In genomic region chr22:37896181-37896592, GRCh38 we compare ENCODE assay signal across 9 cellular contexts. TPM values are rescaled to one million over a fixed set of nuclear protein-coding genes. Genes with fewer than 3 reads are reported as not detected.
DNase-seq lines count a peak whose midpoint lies in the region; ATAC-seq and TF ChIP-seq lines count a peak whose summit lies in the region.
"Had no signal": no experiment of that assay in that cellular context is flagged by ENCODE, and none has a peak within 500 bp of the region (broad histone marks: within the 10 kb centered on the region; RNA-seq: fewer than 3 reads in every experiment).

No MANE protein-coding gene starts in this region.

- CTCF ChIA-PET in HEK293 (lab: Yijun Ruan, JAX) (interaction anchor here (0.6 to 5.0 kb wide), 10 partner anchors 9 to 356 kb away, joined by 3 to 26 read pairs (median 4); partner anchors contain the start of gene MICALL1), T-cell (lab: Charles Lee) (interaction anchor here in 1 of 2 donors (0.6 to 1.8 kb wide), 5 partner anchors 10 to 637 kb away, joined by 3 to 10 read pairs (median 3); partner anchors contain the start of gene MICALL1)

- H3K4me3 ChIP-seq in GM06990 (replicated peaks; ENCODE audit: low read depth, low read length) (no peak overlapping the region), HEK293 (ENCODE audit: low read depth, low read length) (no peak overlapping the region), endodermal cell (ENCODE audit: low read length) (no peak overlapping the region), gastrocnemius medialis (no peak overlapping the region), BE2C (ENCODE audit: low read depth, low read length) (no peak overlapping the region), tibial artery (no peak overlapping the region)

- H3K4me3 Mint-ChIP-seq in T-cell (peak overlapping the region; percentile 39 to 66 (median 46)), endodermal cell (no peak overlapping the region)

- TF ChIP-seq CTCF in GM06990 (IDR thresholded peaks at IDR 0.05; ENCODE audit: insufficient read depth, low read length, poor library complexity, severe bottlenecking) = no peak
- no peak for TF ChIP-seq CTCF in HEK293 (tag by site-specific recombination; IDR thresholded peaks at IDR 0.05)
- no peak for TF ChIP-seq CTCF in endodermal cell (conservative IDR thresholded peaks at IDR 0.05)
- no peak for TF ChIP-seq CTCF in gastrocnemius medialis (IDR thresholded peaks at IDR 0.05 in 4 of 5, conservative IDR thresholded peaks at IDR 0.05 in 1 of 5)
- no peak for TF ChIP-seq CTCF in BE2C (IDR thresholded peaks at IDR 0.05; ENCODE audit: low read depth, low read length)
- TF ChIP-seq CTCF in tibial artery (IDR thresholded peaks at IDR 0.05) = no peak

- H3K9me3 ChIP-seq in HEK293 (ENCODE audit: control insufficient read depth, insufficient read depth, low read depth, low read length) (no peaks in the 10 kb centered on the region), endodermal cell (ENCODE audit: control insufficient read depth, low read length) (no peaks in the 10 kb centered on the region), gastrocnemius medialis (no peaks in the 10 kb centered on the region), BE2C (no peaks in the 10 kb centered on the region), tibial artery (no peaks in the 10 kb centered on the region)

- POLR2A ChIA-PET in HEK293 (lab: Yijun Ruan, JAX) = interaction anchor here (2.3 kb wide), 1 partner anchor 9 kb away, joined by 19 read pairs; the partner anchor contains the start of gene MICALL1
- POLR2A ChIA-PET in T-cell (lab: Charles Lee) = no interaction called here

- DNase-seq in GM06990 (ENCODE audit: extremely low read depth, insufficient read length) (peak; percentile 41), T-cell (peak in 33 of 34 experiments; percentile 22 to 63 (median 35)), endodermal cell (peak; percentile 68), gastrocnemius medialis (no peak), BE2C (no peak), tibial artery (no peak), DMS 273 treated with DMSO at 0.1 percent for 48 hours (lab: John Stamatoyannopoulos, UW) (no peak)

- in situ Hi-C loops in gastrocnemius medialis (cut with MboI; ENCODE audit: low sequenced_read_pairs in 4 of 4) = no loop called here

- TF ChIP-seq POLR2A in gastrocnemius medialis (IDR thresholded peaks at IDR 0.05) = no peak

- H3K27ac ChIP-seq in HEK293 (ENCODE audit: extremely low read depth, low read depth, low read length) = peak overlapping the region; percentile 44
- H3K27ac ChIP-seq in endodermal cell (ENCODE audit: low read depth, low read length) = no peak overlapping the region
- H3K27ac ChIP-seq in gastrocnemius medialis = peak overlapping the region in 3 of 4 donors; percentile 35 to 61 (median 44)
- no peak overlapping the region for H3K27ac ChIP-seq in tibial artery

- H3K4me1 ChIP-seq in HEK293 (ENCODE audit: control insufficient read depth, insufficient read depth, low read length) (no peaks in the 10 kb centered on the region), endodermal cell (ENCODE audit: control insufficient read depth, insufficient read depth, low read length) (peaks cover 43% of the 10 kb centered on the region), gastrocnemius medialis (peaks cover 0 to 13% of the 10 kb centered on the region in 2 donors), BE2C (0 out of 2 replicates have a peak, but pooled peaks cover 3% of the 10 kb centered on the region), tibial artery (peaks cover 0 to 43% (median 36%) of the 10 kb centered on the region in 4 donors)

- H3K36me3 ChIP-seq in GM06990 (ENCODE audit: control insufficient read depth, insufficient read depth, low read length) (peaks cover 5% of the 10 kb centered on the region), HEK293 (ENCODE audit: control insufficient read depth in 2 of 2, insufficient read depth in 1 of 2, low read length in 2 of 2) (peaks cover 6 to 15% of the 10 kb centered on the region in 2 experiments; a peak in 2 of 3 replicates), endodermal cell (ENCODE audit: control insufficient read depth, insufficient read depth, low read length) (peaks cover 10% of the 10 kb centered on the region), gastrocnemius medialis (peaks cover 0 to 8% of the 10 kb centered on the region in 2 donors), BE2C (peaks cover 9% of the 10 kb centered on the region; the same call in 1 of the 2 replicates), tibial artery (no peaks in the 10 kb centered on the region)

- peak overlapping the region; percentile 18 for H3K9ac ChIP-seq in endodermal cell (ENCODE audit: extremely low read depth, low read length, poor library complexity, severe bottlenecking)

- WGBS in endodermal cell (ENCODE audit: insufficient coverage in 1 of 2, insufficient read length in 1 of 2), 2 experiments = 80% methylated on average over 1 to 5 of the region's 5 CpGs

- ATAC-seq in T-cell (replicated peaks in 1 of 4) = peak; percentile 92 to 99 (median 98)
- ATAC-seq in gastrocnemius medialis = peak; percentile 35 to 52

- H3K27ac Mint-ChIP-seq in T-cell = peak overlapping the region; percentile 96 to 98
- H3K27ac Mint-ChIP-seq in endodermal cell = peak overlapping the region; percentile 82

- H3K4me1 Mint-ChIP-seq in T-cell = peaks cover 20 to 28% (median 25%) of the 10 kb centered on the region in 3 donors
- peaks cover 50% of the 10 kb centered on the region for H3K4me1 Mint-ChIP-seq in endodermal cell

- no peaks in the 10 kb centered on the region for H3K9me3 Mint-ChIP-seq in T-cell
- no peaks in the 10 kb centered on the region for H3K9me3 Mint-ChIP-seq in endodermal cell

- H3K27me3 Mint-ChIP-seq in T-cell (no peaks in the 10 kb centered on the region), endodermal cell (ENCODE audit: insufficient read depth) (peaks cover 2% of the 10 kb centered on the region)

- intact Hi-C loops in gastrocnemius medialis (cut with DNase I; ENCODE audit: low total_unique reads) (no loop called here), tibial artery (cut with DNase I; ENCODE audit: low total_unique reads) (no loop called here)

- H3K36me3 Mint-ChIP-seq in T-cell (no peaks in the 10 kb centered on the region), endodermal cell (ENCODE audit: low read depth) (peaks cover 3% of the 10 kb centered on the region)

- H3K27me3 ChIP-seq in GM06990 (replicated peaks; ENCODE audit: control insufficient read depth, insufficient read depth, low read length) (no peaks in the 10 kb centered on the region), endodermal cell (ENCODE audit: control insufficient read depth, insufficient read depth, low read length, poor library complexity, severe bottlenecking) (no peaks in the 10 kb centered on the region), gastrocnemius medialis (no peaks in the 10 kb centered on the region), BE2C (no peaks in the 10 kb centered on the region), tibial artery (no peaks in the 10 kb centered on the region)

TF ChIP-seq in HEK293, 187 proteins besides CTCF, POLR2A, EP300 and RAD21:
- TF ChIP-seq ZNF660 (tag by site-specific recombination; IDR thresholded peaks at IDR 0.05) (0 out of 2 replicates have a peak, but pooled peaks have one; percentile 14), PRDM1 (tag by site-specific recombination; IDR thresholded peaks at IDR 0.05) (peak; percentile 15; the same call in 1 of the 2 replicates), ZNF530 (tag by site-specific recombination; IDR thresholded peaks at IDR 0.05; ENCODE audit: low read depth) (no peak), ZNF366 (tag by site-specific recombination; conservative IDR thresholded peaks at IDR 0.05) (0 out of 2 replicates have a peak, but pooled peaks have one; percentile 13)

RNA-seq across cellular contexts. Expression of gene MICALL1, which starts 9.9 kb away (rescaled TPM):
- 10 to 100 TPM; 23.6 to 39.0 (median 34.3) TPM for total RNA-seq in T-cell
- total RNA-seq in endodermal cell = 10 to 100 TPM; 33.5 to 36.6 TPM
- polyA plus RNA-seq in endodermal cell (2013, experiment 1 of 2) = 28.1 TPM
- polyA plus RNA-seq in endodermal cell (2013, experiment 2 of 2) = 24.7 TPM
- 10 to 100 TPM; 14.4 to 29.4 (median 21.1) TPM for total RNA-seq in gastrocnemius medialis
- polyA plus RNA-seq in BE2C (2012; ENCODE audit: insufficient read depth, insufficient read length, low read depth) = 30.9 TPM

RNA-seq across cellular contexts. Expression of gene EIF3L, which starts 47.0 kb away (rescaled TPM):
- total RNA-seq in T-cell (100 to 1,000 TPM; 428 to 516 (median 483) TPM), endodermal cell (100 to 1,000 TPM; 469 to 541 TPM), gastrocnemius medialis (100 to 1,000 TPM; 291 to 406 (median 343) TPM)
- polyA plus RNA-seq in endodermal cell (2013, experiment 1 of 2) = 523 TPM
- 462 TPM for polyA plus RNA-seq in endodermal cell (2013, experiment 2 of 2)
- 332 TPM for polyA plus RNA-seq in BE2C (2012; ENCODE audit: insufficient read depth, insufficient read length, low read depth)

RNA-seq across cellular contexts. Expression of gene ANKRD54, which starts 52.1 kb away (rescaled TPM):
- total RNA-seq in T-cell (10 to 100 TPM; 19.9 to 29.7 (median 25.9) TPM), endodermal cell (10 to 100 TPM; 14.1 to 14.3 TPM), gastrocnemius medialis (10 to 100 TPM; 20.8 to 43.9 (median 27.3) TPM)
- 22.1 TPM for polyA plus RNA-seq in endodermal cell (2013, experiment 1 of 2)
- 23.6 TPM for polyA plus RNA-seq in endodermal cell (2013, experiment 2 of 2)
- polyA plus RNA-seq in BE2C (2012; ENCODE audit: insufficient read depth, insufficient read length, low read depth) = 95.5 TPM

RNA-seq across cellular contexts. Expression of gene C22orf23, which starts 57.2 kb away (rescaled TPM):
- not detected for total RNA-seq in T-cell
- under 1 TPM; 0.29 to 0.44 TPM for total RNA-seq in endodermal cell
- 1.4 TPM for polyA plus RNA-seq in endodermal cell (2013, experiment 1 of 2)
- polyA plus RNA-seq in endodermal cell (2013, experiment 2 of 2) = 1.1 TPM
- 1 to 10 TPM in 1 of 4 donors, under 1 TPM in 2, not detected in 1; 0.20 to 1.1 (median 0.35) TPM for total RNA-seq in gastrocnemius medialis
- 7.9 TPM for polyA plus RNA-seq in BE2C (2012; ENCODE audit: insufficient read depth, insufficient read length, low read depth)
- total RNA-seq: kidney epithelial cell had no signal

RNA-seq across cellular contexts. Expression of gene POLR2F, which starts 57.3 kb away (rescaled TPM):
- 10 to 100 TPM; 31.4 to 54.5 (median 49.4) TPM for total RNA-seq in T-cell
- total RNA-seq in endodermal cell = 100 to 1,000 TPM in 1 of 2 donors, 10 to 100 TPM in 1; 98.0 to 105 TPM
- polyA plus RNA-seq in endodermal cell (2013, experiment 1 of 2) = 122 TPM
- polyA plus RNA-seq in endodermal cell (2013, experiment 2 of 2) = 100 TPM
- total RNA-seq in gastrocnemius medialis = 100 to 1,000 TPM in 3 of 4 donors, 10 to 100 TPM in 1; 84.1 to 152 (median 134) TPM
- 288 TPM for polyA plus RNA-seq in BE2C (2012; ENCODE audit: insufficient read depth, insufficient read length, low read depth)

Comparison
In these comparisons a context has a peak if more than half of its experiments do, and no peak if none do; other contexts are left out.
1. DNase-seq: peak in GM06990 (single experiment), T-cell (33 of 34) and endodermal cell (single experiment); none in gastrocnemius medialis (0 of 2), BE2C (single experiment), tibial artery (0 of 2) and DMS 273 treated with DMSO at 0.1 percent for 48 hours (single experiment).
2. H3K27ac ChIP-seq: peak in HEK293 (single experiment) and gastrocnemius medialis (3 of 4); none in endodermal cell (single experiment) and tibial artery (0 of 2).